Comparison of ENCODE assay signal across 2 cellular contexts in the genomic region with DNA sequence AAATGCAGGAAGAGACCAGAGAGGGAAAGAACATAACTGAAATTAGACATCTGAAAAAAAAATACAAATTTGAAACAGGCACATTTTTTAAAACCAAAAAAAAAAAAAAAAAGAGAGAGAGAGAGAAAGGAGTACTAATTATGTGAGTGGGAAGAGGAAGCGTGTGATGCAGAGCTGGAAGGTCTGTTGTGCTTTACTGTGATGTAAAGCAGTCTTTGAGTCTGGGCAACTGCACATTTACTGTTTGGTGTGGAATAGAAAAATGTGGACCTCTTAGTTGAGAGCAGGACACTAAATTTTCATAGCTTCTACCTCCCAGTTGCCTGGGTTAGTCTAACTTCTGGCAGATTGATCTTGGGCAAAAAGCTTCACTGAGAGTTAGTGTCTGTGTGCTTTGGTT.
TF ChIP-seq lines count a peak whose summit lies in the region.

No MANE protein-coding gene starts in this region.

TF ChIP-seq in SK-N-SH treated with all-trans-retinoic acid at 6 μM for 48 hours, 23 proteins besides CTCF, POLR2A, EP300 and RAD21 (continued from another document):
- TF ChIP-seq, protein P1, sequence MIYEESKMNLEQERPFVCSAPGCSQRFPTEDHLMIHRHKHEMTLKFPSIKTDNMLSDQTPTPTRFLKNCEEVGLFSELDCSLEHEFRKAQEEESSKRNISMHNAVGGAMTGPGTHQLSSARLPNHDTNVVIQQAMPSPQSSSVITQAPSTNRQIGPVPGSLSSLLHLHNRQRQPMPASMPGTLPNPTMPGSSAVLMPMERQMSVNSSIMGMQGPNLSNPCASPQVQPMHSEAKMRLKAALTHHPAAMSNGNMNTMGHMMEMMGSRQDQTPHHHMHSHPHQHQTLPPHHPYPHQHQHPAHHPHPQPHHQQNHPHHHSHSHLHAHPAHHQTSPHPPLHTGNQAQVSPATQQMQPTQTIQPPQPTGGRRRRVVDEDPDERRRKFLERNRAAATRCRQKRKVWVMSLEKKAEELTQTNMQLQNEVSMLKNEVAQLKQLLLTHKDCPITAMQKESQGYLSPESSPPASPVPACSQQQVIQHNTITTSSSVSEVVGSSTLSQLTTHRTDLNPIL (CRISPR knock-in tag; IDR thresholded peaks at IDR 0.05; ENCODE audit: low read depth): no peak
- TF ChIP-seq ARNTL (CRISPR knock-in tag; IDR thresholded peaks at IDR 0.05; ENCODE audit: borderline replicate concordance, low read depth) (no peak), ZFP30 (CRISPR knock-in tag; IDR thresholded peaks at IDR 0.05) (no peak), ZC3H10 (CRISPR knock-in tag; IDR thresholded peaks at IDR 0.05) (no peak), CSDC2 (CRISPR knock-in tag; IDR thresholded peaks at IDR 0.05) (no peak), ESRRG (CRISPR knock-in tag; IDR thresholded peaks at IDR 0.05) (no peak), PPARA (CRISPR knock-in tag; IDR thresholded peaks at IDR 0.05; ENCODE audit: borderline replicate concordance) (no peak), OSR1 (CRISPR knock-in tag; IDR thresholded peaks at IDR 0.05) (no peak), ZNF565 (CRISPR knock-in tag; conservative IDR thresholded peaks at IDR 0.05; ENCODE audit: low read depth) (no peak), RARB (CRISPR knock-in tag; IDR thresholded peaks at IDR 0.05) (no peak), TCF4 (CRISPR knock-in tag; IDR thresholded peaks at IDR 0.05; ENCODE audit: borderline replicate concordance) (no peak)
- TF ChIP-seq, protein P2, sequence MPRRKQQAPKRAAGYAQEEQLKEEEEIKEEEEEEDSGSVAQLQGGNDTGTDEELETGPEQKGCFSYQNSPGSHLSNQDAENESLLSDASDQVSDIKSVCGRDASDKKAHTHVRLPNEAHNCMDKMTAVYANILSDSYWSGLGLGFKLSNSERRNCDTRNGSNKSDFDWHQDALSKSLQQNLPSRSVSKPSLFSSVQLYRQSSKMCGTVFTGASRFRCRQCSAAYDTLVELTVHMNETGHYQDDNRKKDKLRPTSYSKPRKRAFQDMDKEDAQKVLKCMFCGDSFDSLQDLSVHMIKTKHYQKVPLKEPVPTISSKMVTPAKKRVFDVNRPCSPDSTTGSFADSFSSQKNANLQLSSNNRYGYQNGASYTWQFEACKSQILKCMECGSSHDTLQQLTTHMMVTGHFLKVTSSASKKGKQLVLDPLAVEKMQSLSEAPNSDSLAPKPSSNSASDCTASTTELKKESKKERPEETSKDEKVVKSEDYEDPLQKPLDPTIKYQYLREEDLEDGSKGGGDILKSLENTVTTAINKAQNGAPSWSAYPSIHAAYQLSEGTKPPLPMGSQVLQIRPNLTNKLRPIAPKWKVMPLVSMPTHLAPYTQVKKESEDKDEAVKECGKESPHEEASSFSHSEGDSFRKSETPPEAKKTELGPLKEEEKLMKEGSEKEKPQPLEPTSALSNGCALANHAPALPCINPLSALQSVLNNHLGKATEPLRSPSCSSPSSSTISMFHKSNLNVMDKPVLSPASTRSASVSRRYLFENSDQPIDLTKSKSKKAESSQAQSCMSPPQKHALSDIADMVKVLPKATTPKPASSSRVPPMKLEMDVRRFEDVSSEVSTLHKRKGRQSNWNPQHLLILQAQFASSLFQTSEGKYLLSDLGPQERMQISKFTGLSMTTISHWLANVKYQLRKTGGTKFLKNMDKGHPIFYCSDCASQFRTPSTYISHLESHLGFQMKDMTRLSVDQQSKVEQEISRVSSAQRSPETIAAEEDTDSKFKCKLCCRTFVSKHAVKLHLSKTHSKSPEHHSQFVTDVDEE (CRISPR knock-in tag; IDR thresholded peaks at IDR 0.05): no peak
- TF ChIP-seq, protein P3, sequence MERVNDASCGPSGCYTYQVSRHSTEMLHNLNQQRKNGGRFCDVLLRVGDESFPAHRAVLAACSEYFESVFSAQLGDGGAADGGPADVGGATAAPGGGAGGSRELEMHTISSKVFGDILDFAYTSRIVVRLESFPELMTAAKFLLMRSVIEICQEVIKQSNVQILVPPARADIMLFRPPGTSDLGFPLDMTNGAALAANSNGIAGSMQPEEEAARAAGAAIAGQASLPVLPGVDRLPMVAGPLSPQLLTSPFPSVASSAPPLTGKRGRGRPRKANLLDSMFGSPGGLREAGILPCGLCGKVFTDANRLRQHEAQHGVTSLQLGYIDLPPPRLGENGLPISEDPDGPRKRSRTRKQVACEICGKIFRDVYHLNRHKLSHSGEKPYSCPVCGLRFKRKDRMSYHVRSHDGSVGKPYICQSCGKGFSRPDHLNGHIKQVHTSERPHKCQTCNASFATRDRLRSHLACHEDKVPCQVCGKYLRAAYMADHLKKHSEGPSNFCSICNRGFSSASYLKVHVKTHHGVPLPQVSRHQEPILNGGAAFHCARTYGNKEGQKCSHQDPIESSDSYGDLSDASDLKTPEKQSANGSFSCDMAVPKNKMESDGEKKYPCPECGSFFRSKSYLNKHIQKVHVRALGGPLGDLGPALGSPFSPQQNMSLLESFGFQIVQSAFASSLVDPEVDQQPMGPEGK (CRISPR knock-in tag; IDR thresholded peaks at IDR 0.05; ENCODE audit: borderline replicate concordance): no peak
- TF ChIP-seq, protein P4, sequence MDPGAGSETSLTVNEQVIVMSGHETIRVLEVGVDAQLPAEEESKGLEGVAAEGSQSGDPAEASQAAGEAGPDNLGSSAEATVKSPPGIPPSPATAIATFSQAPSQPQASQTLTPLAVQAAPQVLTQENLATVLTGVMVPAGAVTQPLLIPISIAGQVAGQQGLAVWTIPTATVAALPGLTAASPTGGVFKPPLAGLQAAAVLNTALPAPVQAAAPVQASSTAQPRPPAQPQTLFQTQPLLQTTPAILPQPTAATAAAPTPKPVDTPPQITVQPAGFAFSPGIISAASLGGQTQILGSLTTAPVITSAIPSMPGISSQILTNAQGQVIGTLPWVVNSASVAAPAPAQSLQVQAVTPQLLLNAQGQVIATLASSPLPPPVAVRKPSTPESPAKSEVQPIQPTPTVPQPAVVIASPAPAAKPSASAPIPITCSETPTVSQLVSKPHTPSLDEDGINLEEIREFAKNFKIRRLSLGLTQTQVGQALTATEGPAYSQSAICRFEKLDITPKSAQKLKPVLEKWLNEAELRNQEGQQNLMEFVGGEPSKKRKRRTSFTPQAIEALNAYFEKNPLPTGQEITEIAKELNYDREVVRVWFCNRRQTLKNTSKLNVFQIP (CRISPR knock-in tag; IDR thresholded peaks at IDR 0.05; ENCODE audit: borderline replicate concordance, low read depth): no peak

TF ChIP-seq in SK-N-SH, 30 proteins besides CTCF, POLR2A, EP300 and RAD21 (continued from another document):
- TF ChIP-seq, protein P5, sequence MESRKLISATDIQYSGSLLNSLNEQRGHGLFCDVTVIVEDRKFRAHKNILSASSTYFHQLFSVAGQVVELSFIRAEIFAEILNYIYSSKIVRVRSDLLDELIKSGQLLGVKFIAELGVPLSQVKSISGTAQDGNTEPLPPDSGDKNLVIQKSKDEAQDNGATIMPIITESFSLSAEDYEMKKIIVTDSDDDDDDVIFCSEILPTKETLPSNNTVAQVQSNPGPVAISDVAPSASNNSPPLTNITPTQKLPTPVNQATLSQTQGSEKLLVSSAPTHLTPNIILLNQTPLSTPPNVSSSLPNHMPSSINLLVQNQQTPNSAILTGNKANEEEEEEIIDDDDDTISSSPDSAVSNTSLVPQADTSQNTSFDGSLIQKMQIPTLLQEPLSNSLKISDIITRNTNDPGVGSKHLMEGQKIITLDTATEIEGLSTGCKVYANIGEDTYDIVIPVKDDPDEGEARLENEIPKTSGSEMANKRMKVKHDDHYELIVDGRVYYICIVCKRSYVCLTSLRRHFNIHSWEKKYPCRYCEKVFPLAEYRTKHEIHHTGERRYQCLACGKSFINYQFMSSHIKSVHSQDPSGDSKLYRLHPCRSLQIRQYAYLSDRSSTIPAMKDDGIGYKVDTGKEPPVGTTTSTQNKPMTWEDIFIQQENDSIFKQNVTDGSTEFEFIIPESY (IDR thresholded peaks at IDR 0.05; ENCODE audit: borderline replicate concordance, low read depth): no peak
- TF ChIP-seq MEF2A (IDR thresholded peaks at IDR 0.05; ENCODE audit: borderline replicate concordance, low read depth) (no peak), FOSL2 (IDR thresholded peaks at IDR 0.05; ENCODE audit: borderline replicate concordance, low read depth) (no peak), NRF1 (IDR thresholded peaks at IDR 0.05; ENCODE audit: low read depth, low read length) (no peak), EZH2phosphoT487 (IDR thresholded peaks at IDR 0.05; ENCODE audit: borderline replicate concordance, low read depth) (no peak), CHD2 (IDR thresholded peaks at IDR 0.05; ENCODE audit: low read length, partially characterized antibody) (no peak), YY1 (IDR thresholded peaks at IDR 0.05; ENCODE audit: low read depth) (no peak), GATA2 (CRISPR knock-in tag; IDR thresholded peaks at IDR 0.05) (no peak), TAF1 (IDR thresholded peaks at IDR 0.05; ENCODE audit: borderline replicate concordance, low read depth, low read length) (no peak), SIN3A (IDR thresholded peaks at IDR 0.05; ENCODE audit: borderline replicate concordance, low read depth, low read length) (no peak)
- TF ChIP-seq, protein P6, sequence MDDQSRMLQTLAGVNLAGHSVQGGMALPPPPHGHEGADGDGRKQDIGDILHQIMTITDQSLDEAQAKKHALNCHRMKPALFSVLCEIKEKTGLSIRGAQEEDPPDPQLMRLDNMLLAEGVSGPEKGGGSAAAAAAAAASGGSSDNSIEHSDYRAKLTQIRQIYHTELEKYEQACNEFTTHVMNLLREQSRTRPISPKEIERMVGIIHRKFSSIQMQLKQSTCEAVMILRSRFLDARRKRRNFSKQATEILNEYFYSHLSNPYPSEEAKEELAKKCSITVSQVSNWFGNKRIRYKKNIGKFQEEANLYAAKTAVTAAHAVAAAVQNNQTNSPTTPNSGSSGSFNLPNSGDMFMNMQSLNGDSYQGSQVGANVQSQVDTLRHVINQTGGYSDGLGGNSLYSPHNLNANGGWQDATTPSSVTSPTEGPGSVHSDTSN (IDR thresholded peaks at IDR 0.05): no peak
